In genomic region chr10:131311661-131312260, GRCh38 we compare ENCODE assay signal across 1 cellular context.
TF ChIP-seq lines count a peak whose summit lies in the region.

Gene TCERG1L, minus strand, starts transcription at chr10:131311721. Its CDS starts 86 bp downstream, at chr10:131311635.

TF ChIP-seq in GM23338, 12 proteins besides CTCF, POLR2A, EP300 and RAD21 (continued from another document):
- TF ChIP-seq ETS1 (IDR thresholded peaks at IDR 0.05), result no peak
- TF ChIP-seq EZH2 (IDR thresholded peaks at IDR 0.05; ENCODE audit: low read depth, unreplicated experiment), result no peak
- no peak for TF ChIP-seq JUNB (IDR thresholded peaks at IDR 0.05; ENCODE audit: unreplicated experiment)
- no peak for TF ChIP-seq REST (IDR thresholded peaks at IDR 0.05; ENCODE audit: unreplicated experiment)
- TF ChIP-seq ZNF114 (CRISPR knock-in tag; IDR thresholded peaks at IDR 0.05), result no peak
TF ChIP-seq in GM23338: peak in this region for 0.
